8 cellular contexts compared by ENCODE assay signal in the genomic region with DNA sequence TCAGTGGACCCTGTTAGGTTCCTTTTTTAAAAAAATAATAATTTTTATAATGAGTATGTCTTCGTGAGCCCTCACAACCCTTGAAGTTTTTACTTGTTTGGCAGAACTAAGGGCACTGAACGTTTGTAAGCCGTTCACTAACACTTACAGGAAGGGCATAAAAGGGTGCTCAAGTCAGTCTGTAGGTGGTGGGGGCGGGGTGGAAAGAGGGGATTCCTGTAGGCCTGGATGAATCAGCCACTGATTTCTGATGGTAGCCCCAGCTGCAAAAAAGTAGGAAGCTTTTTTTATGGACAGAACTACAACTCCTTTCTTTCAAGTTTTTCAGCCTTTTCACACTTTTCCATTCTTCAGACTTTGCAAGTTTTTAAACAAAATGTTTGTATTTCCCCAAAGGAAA. TPM values are rescaled to one million over a fixed set of nuclear protein-coding genes. Genes with fewer than 3 reads are reported as not detected.
A peak's percentile ranks its signal among the peaks of the same experiment; 100 is the strongest.
DNase-seq lines count a peak whose midpoint lies in the region; ATAC-seq and TF ChIP-seq lines count a peak whose summit lies in the region.

No MANE protein-coding gene starts in this region.

- H3K36me3 Mint-ChIP-seq in Calu3 (ENCODE audit: insufficient read depth, unreplicated experiment): peaks cover 14% of the 10 kb centered on the region

- TF ChIP-seq CTCF in Calu3 (IDR thresholded peaks at IDR 0.05; ENCODE audit: unreplicated experiment) (no peak), esophagus muscularis mucosa (IDR thresholded peaks at IDR 0.05) (no peak)

- H3K9me3 ChIP-seq in esophagus muscularis mucosa: no peaks in the 10 kb centered on the region

- H3K4me1 ChIP-seq in esophagus muscularis mucosa: peaks cover 76 to 100% (median 100%) of the 10 kb centered on the region in 4 donors

- peak overlapping the region; percentile 0 for H3K4me3 Mint-ChIP-seq in Calu3 (ENCODE audit: low read depth, unreplicated experiment)

- peak overlapping the region; percentile 33 to 45 (median 42) for H3K4me3 ChIP-seq in esophagus muscularis mucosa

- no peaks in the 10 kb centered on the region for H3K27me3 ChIP-seq in esophagus muscularis mucosa

- H3K27me3 Mint-ChIP-seq in Calu3 (ENCODE audit: unreplicated experiment): no peaks in the 10 kb centered on the region

- TF ChIP-seq EP300 in esophagus muscularis mucosa (IDR thresholded peaks at IDR 0.05): no peak

- CTCF ChIA-PET in Calu3 (lab: Charles Lee): no interaction called here

- no peak for ATAC-seq in GM21619 (IDR thresholded peaks at IDR 0.05; ENCODE audit: unreplicated experiment)
- ATAC-seq in HG02759 (IDR thresholded peaks at IDR 0.05; ENCODE audit: unreplicated experiment): no peak

- H3K9me3 Mint-ChIP-seq in Calu3 (ENCODE audit: low read depth, unreplicated experiment): no peaks in the 10 kb centered on the region

- peak overlapping the region; percentile 44 for H3K27ac Mint-ChIP-seq in Calu3 (ENCODE audit: unreplicated experiment)

- 23% methylated on average over 4 of the region's 4 CpGs for WGBS in esophagus muscularis mucosa

- H3K36me3 ChIP-seq in esophagus muscularis mucosa: peaks cover 0 to 4% (median 0%) of the 10 kb centered on the region in 4 donors

- peaks cover 62% of the 10 kb centered on the region for H3K4me1 Mint-ChIP-seq in Calu3 (ENCODE audit: low read depth, unreplicated experiment)

- TF ChIP-seq POLR2A in esophagus muscularis mucosa (IDR thresholded peaks at IDR 0.05; ENCODE audit: low read depth): no peak

- DNase-seq in Calu3: no peak
- DNase-seq in activated CD4-positive, alpha-beta T cell treated with anti-CD3 and anti-CD28 coated beads, Interleukin-2, amount 50 U/mL, for 48 hours: peak; percentile 70 to 76
- no peak for DNase-seq in esophagus muscularis mucosa (ENCODE audit: extremely low spot score)
- peak; percentile 58 to 70 for DNase-seq in stimulated activated CD4-positive, alpha-beta T cell treated with anti-CD3 and anti-CD28 coated beads, Interleukin-1b, Interleukin-23, amount 100 ng/mL, for 4 hours (ENCODE audit: low read depth in 2 of 2)
- no peak for DNase-seq in NAMALWA (ENCODE audit: low spot score)
- DNase-seq in foreskin melanocyte: no peak

- BruUV-seq in Calu3 (replicated peaks; lab: Mats Ljungman, UMichigan): no TSS peak

- intact Hi-C loops in Calu3 (cut with micrococcal nuclease; ENCODE audit: unreplicated experiment): loop anchor here (5.0 to 10.0 kb wide), 4 partner anchors 437 to 934 kb away; no protein-coding TSS in a partner anchor
- intact Hi-C loops in esophagus muscularis mucosa (cut with DNase I): loop anchor here (5.0 to 10.0 kb wide), 4 partner anchors 34 to 1007 kb away; a partner anchor contains a TSS

- peak overlapping the region; percentile 74 to 82 (median 78) for H3K27ac ChIP-seq in esophagus muscularis mucosa (replicated peaks in 1 of 4)

RNA-seq across cellular contexts. Expression of a gene that starts 35.8 kb away (rescaled TPM):
- total RNA-seq in Calu3 (2022) (74.8 and 81.5 TPM in 2 replicates), esophagus muscularis mucosa (100 to 1,000 TPM; 244 to 563 (median 329) TPM)

Comparison
In these comparisons a context has a peak if more than half of its experiments do, and no peak if none do; other contexts are left out.
1. DNase-seq: peak in activated CD4-positive, alpha-beta T cell treated with anti-CD3 and anti-CD28 coated beads, Interleukin-2, amount 50 U/mL, for 48 hours (2 of 2) and stimulated activated CD4-positive, alpha-beta T cell treated with anti-CD3 and anti-CD28 coated beads, Interleukin-1b, Interleukin-23, amount 100 ng/mL, for 4 hours (2 of 2); none in Calu3 (single experiment), esophagus muscularis mucosa (single experiment), NAMALWA (single experiment) and foreskin melanocyte (single experiment).